In genomic region chr1:30988045-30988444, GRCh38 we compare ENCODE assay signal across 15 cellular contexts.
DNase-seq lines count a peak whose midpoint lies in the region; ATAC-seq and TF ChIP-seq lines count a peak whose summit lies in the region.
"Had no signal": no experiment of that assay in that cellular context is flagged by ENCODE, and none has a peak within 500 bp of the region (broad histone marks: within the 10 kb centered on the region; RNA-seq: fewer than 3 reads in every experiment).

No MANE protein-coding gene starts in this region.

- no peak overlapping the region for H3K4me3 ChIP-seq in choroid plexus epithelial cell (ENCODE audit: low read depth, low read length)
- H3K4me3 ChIP-seq in osteoblast (ENCODE audit: insufficient read depth, low read length), result no peak overlapping the region
- H3K4me3 ChIP-seq: pancreas, Peyer's patch, thyroid gland had no signal

- H3K4me2 ChIP-seq in osteoblast (ENCODE audit: insufficient read depth, low read length), result peak overlapping the region; percentile 10

- CTCF ChIA-PET in Calu3 (lab: Charles Lee), result interaction anchor here (0.6 to 1.0 kb wide), 2 partner anchors 9 to 177 kb away, joined by 3 to 7 read pairs; no protein-coding TSS in a partner anchor

- H4K20me1 ChIP-seq in osteoblast (ENCODE audit: insufficient read depth, low read length), result peaks cover 69% of the 10 kb centered on the region

- TF ChIP-seq CTCF in Calu3 (IDR thresholded peaks at IDR 0.05; ENCODE audit: unreplicated experiment) (no peak), choroid plexus epithelial cell (conservative IDR thresholded peaks at IDR 0.05; ENCODE audit: low read depth, low read length) (no peak), osteoblast (IDR thresholded peaks at IDR 0.05; ENCODE audit: extremely low read depth, low read depth, low read length) (no peak)

- no peak overlapping the region for H2AFZ ChIP-seq in osteoblast (ENCODE audit: low read length)

- H3K27ac ChIP-seq in osteoblast (ENCODE audit: low read depth, low read length), result no peak overlapping the region
- H3K27ac ChIP-seq: foreskin keratinocyte, pancreas, Peyer's patch, thyroid gland had no signal

- H3K27me3 Mint-ChIP-seq in Calu3 (ENCODE audit: unreplicated experiment), result no peaks in the 10 kb centered on the region
- H3K27me3 Mint-ChIP-seq: activated CD4-positive, alpha-beta memory T cell treated with anti-CD3 and anti-CD28 coated beads for 36 hours; activated T-helper 17 cell treated with anti-CD3 and anti-CD28 coated beads, Interleukin-2, amount 50 U/mL, for 72 hours had no signal

- H3K9me3 ChIP-seq in osteoblast (ENCODE audit: low read depth, low read length), result no peaks in the 10 kb centered on the region
- H3K9me3 ChIP-seq: pancreas, Peyer's patch, thyroid gland had no signal

- peaks cover 16% of the 10 kb centered on the region for H3K36me3 ChIP-seq in osteoblast (ENCODE audit: insufficient read depth, low read length)

- peaks cover 28% of the 10 kb centered on the region for H3K4me1 Mint-ChIP-seq in Calu3 (ENCODE audit: low read depth, unreplicated experiment)

- BruUV-seq in Calu3 (replicated peaks; lab: Mats Ljungman, UMichigan), result TSS peak; percentile 2

- no peak for DNase-seq in Calu3
- DNase-seq in HCEC 1CT, result peak; percentile 46
- DNase-seq in choroid plexus epithelial cell (ENCODE audit: low read depth), result peak; percentile 28
- no peak for DNase-seq in osteoblast (ENCODE audit: insufficient read length, low spot score, missing footprints)
- DNase-seq in activated gamma-delta T cell treated with Interleukin-2 at 50 U/mL for 16 hours, result no peak
- DNase-seq in NCI-H2081 (lab: John Stamatoyannopoulos, UW), result no peak
- DNase-seq: activated CD4-positive, alpha-beta memory T cell treated with anti-CD3 and anti-CD28 coated beads for 36 hours; DMS53; foreskin keratinocyte; NCI-H1436; pancreas; Peyer's patch; thyroid gland had no signal

- no peaks in the 10 kb centered on the region for H3K27me3 ChIP-seq in osteoblast (ENCODE audit: insufficient read depth, low read length)
- H3K27me3 ChIP-seq: foreskin keratinocyte, pancreas, Peyer's patch, thyroid gland had no signal

- no peak for ATAC-seq in GM19455 (IDR thresholded peaks at IDR 0.05; ENCODE audit: unreplicated experiment)
- ATAC-seq: activated T-helper 17 cell treated with anti-CD3 and anti-CD28 coated beads, Interleukin-2, amount 50 U/mL, for 72 hours; foreskin keratinocyte had no signal

- H3K36me3 Mint-ChIP-seq in Calu3 (ENCODE audit: insufficient read depth, unreplicated experiment), result peaks cover 39% of the 10 kb centered on the region

- H3K4me1 ChIP-seq in osteoblast (ENCODE audit: insufficient read depth, low read length), result peaks cover 39% of the 10 kb centered on the region

- peaks cover 97% of the 10 kb centered on the region for H3K79me2 ChIP-seq in osteoblast (ENCODE audit: insufficient read depth, low read length)

- H3K9me3 Mint-ChIP-seq in Calu3 (ENCODE audit: low read depth, unreplicated experiment), result no peaks in the 10 kb centered on the region
- H3K9me3 Mint-ChIP-seq: activated CD4-positive, alpha-beta memory T cell treated with anti-CD3 and anti-CD28 coated beads for 36 hours; activated T-helper 17 cell treated with anti-CD3 and anti-CD28 coated beads, Interleukin-2, amount 50 U/mL, for 72 hours had no signal

- H3K4me3 Mint-ChIP-seq in Calu3 (ENCODE audit: low read depth, unreplicated experiment), result no peak overlapping the region
- H3K4me3 Mint-ChIP-seq: activated CD4-positive, alpha-beta memory T cell treated with anti-CD3 and anti-CD28 coated beads for 36 hours; activated T-helper 17 cell treated with anti-CD3 and anti-CD28 coated beads, Interleukin-2, amount 50 U/mL, for 72 hours had no signal

- H3K27ac Mint-ChIP-seq in Calu3 (ENCODE audit: unreplicated experiment), result no peak overlapping the region

- intact Hi-C loops in Calu3 (cut with micrococcal nuclease; ENCODE audit: unreplicated experiment), result no loop called here

Comparison
In these comparisons a context has a peak if more than half of its experiments do, and no peak if none do; other contexts are left out.
1. DNase-seq: peak in HCEC 1CT (single experiment) and choroid plexus epithelial cell (single experiment); none in Calu3 (single experiment), osteoblast (single experiment), activated gamma-delta T cell treated with Interleukin-2 at 50 U/mL for 16 hours (single experiment) and NCI-H2081 (0 of 2).